ENCODE assay signal across 15 cellular contexts in genomic region chr20:39910536-39910935, GRCh38.
DNase-seq lines count a peak whose midpoint lies in the region; ATAC-seq and TF ChIP-seq lines count a peak whose summit lies in the region.
"Had no signal": no experiment of that assay in that cellular context is flagged by ENCODE, and none has a peak within 500 bp of the region (broad histone marks: within the 10 kb centered on the region; RNA-seq: fewer than 3 reads in every experiment).

No MANE protein-coding gene starts in this region.

- H3K9me3 ChIP-seq in heart right ventricle (no peaks in the 10 kb centered on the region), left ventricle myocardium inferior (replicated peaks) (no peaks in the 10 kb centered on the region), transverse colon (no peaks in the 10 kb centered on the region), uterus (no peaks in the 10 kb centered on the region)
- H3K9me3 ChIP-seq: SJSA1 had no signal

- intact Hi-C loops in heart right ventricle (cut with DNase I) (no loop called here), Right ventricle myocardium inferior (cut with DNase I) (no loop called here), left ventricle myocardium inferior (cut with micrococcal nuclease) (no loop called here), transverse colon (cut with DNase I; ENCODE audit: low total_unique reads) (no loop called here), uterus (cut with DNase I; ENCODE audit: low total_unique reads) (no loop called here)

- peak; percentile 11 to 15 for DNase-seq in heart right ventricle
- DNase-seq in Right ventricle myocardium inferior (ENCODE audit: missing footprints), result no peak
- peak; percentile 33 for DNase-seq in left ventricle myocardium inferior
- peak; percentile 23 for DNase-seq in putamen (ENCODE audit: low spot score)
- DNase-seq in transverse colon, result peak; percentile 10
- DNase-seq in uterus, result no peak
- DNase-seq in OCI-M2 (lab: John Stamatoyannopoulos, UW; ENCODE audit: unreplicated experiment), result no peak
- DNase-seq: DMS53, GM23248, KBM-7, NCI-H1092 treated with DMSO at 0.1 percent for 48 hours, NCI-H1694 treated with DMSO at 0.1 percent for 48 hours, NCI-H82 had no signal

- H3K27me3 ChIP-seq in heart right ventricle (peaks cover 0 to 6% (median 0%) of the 10 kb centered on the region in 7 donors), left ventricle myocardium inferior (ENCODE audit: low read depth) (no peaks in the 10 kb centered on the region), transverse colon (no peaks in the 10 kb centered on the region), uterus (no peaks in the 10 kb centered on the region)
- H3K27me3 ChIP-seq: SJSA1 had no signal

- H3K4me1 ChIP-seq in heart right ventricle, result peaks cover 0 to 10% (median 0%) of the 10 kb centered on the region in 9 donors
- no peaks in the 10 kb centered on the region for H3K4me1 ChIP-seq in left ventricle myocardium inferior
- H3K4me1 ChIP-seq in transverse colon, result peaks cover 0 to 5% (median 0%) of the 10 kb centered on the region in 4 donors
- H3K4me1 ChIP-seq in uterus, result no peaks in the 10 kb centered on the region
- H3K4me1 ChIP-seq: SJSA1 had no signal

- 73 to 78% methylated on average over 2 of the region's 2 CpGs for WGBS in heart right ventricle, 2 donors
- 61% methylated on average over 2 of the region's 2 CpGs; no CpG with 5 or more reads in 1 of the 2 donors for WGBS in transverse colon (ENCODE audit: low coverage in 1 of 2), 2 donors

- in situ Hi-C loops in transverse colon (cut with MboI; ENCODE audit: low pct_ligation_motif_present in 1 of 4, low pct_unique_long_range_greater_than_20kb in 1 of 4, low sequenced_read_pairs in 3 of 4), result no loop called here

- H3K4me3 ChIP-seq in heart right ventricle, result no peak overlapping the region
- no peak overlapping the region for H3K4me3 ChIP-seq in left ventricle myocardium inferior
- no peak overlapping the region for H3K4me3 ChIP-seq in transverse colon
- no peak overlapping the region for H3K4me3 ChIP-seq in uterus
- H3K4me3 ChIP-seq: GM23248, SJSA1 had no signal

- H3K36me3 ChIP-seq in heart right ventricle, result no peaks in the 10 kb centered on the region
- no peaks in the 10 kb centered on the region for H3K36me3 ChIP-seq in left ventricle myocardium inferior
- H3K36me3 ChIP-seq in transverse colon, result no peaks in the 10 kb centered on the region
- no peaks in the 10 kb centered on the region for H3K36me3 ChIP-seq in uterus
- H3K36me3 ChIP-seq: SJSA1 had no signal

- TF ChIP-seq POLR2A in transverse colon (IDR thresholded peaks at IDR 0.05) (no peak), uterus (IDR thresholded peaks at IDR 0.05) (no peak)

- TF ChIP-seq EP300 in transverse colon (IDR thresholded peaks at IDR 0.05; ENCODE audit: low read depth), result no peak

- peak in 4 of 8 donors; percentile 29 to 51 (median 44) for ATAC-seq in heart right ventricle
- no peak for ATAC-seq in Right ventricle myocardium inferior
- no peak for ATAC-seq in HG02973 (IDR thresholded peaks at IDR 0.05; ENCODE audit: unreplicated experiment)

- no peak for TF ChIP-seq CTCF in heart right ventricle (IDR thresholded peaks at IDR 0.05)
- no peak for TF ChIP-seq CTCF in left ventricle myocardium inferior (IDR thresholded peaks at IDR 0.05; ENCODE audit: borderline replicate concordance)
- no peak for TF ChIP-seq CTCF in transverse colon (IDR thresholded peaks at IDR 0.05)
- no peak for TF ChIP-seq CTCF in uterus (IDR thresholded peaks at IDR 0.05)

- no peak overlapping the region for H3K27ac ChIP-seq in heart right ventricle
- H3K27ac ChIP-seq in left ventricle myocardium inferior (replicated peaks), result no peak overlapping the region
- H3K27ac ChIP-seq in transverse colon, result no peak overlapping the region
- H3K27ac ChIP-seq in uterus, result no peak overlapping the region
- H3K27ac ChIP-seq: GM23248, SJSA1 had no signal

Comparison
In these comparisons a context has a peak if more than half of its experiments do, and no peak if none do; other contexts are left out.
1. DNase-seq: peak in heart right ventricle (2 of 2), left ventricle myocardium inferior (single experiment), putamen (single experiment) and transverse colon (single experiment); none in Right ventricle myocardium inferior (single experiment), uterus (0 of 2) and OCI-M2 (single experiment).